8 cellular contexts compared by ENCODE assay signal in genomic region chr10:72272689-72273409, GRCh38. TPM values are rescaled to one million over a fixed set of nuclear protein-coding genes. Genes with fewer than 3 reads are reported as not detected.
A peak's percentile ranks its signal among the peaks of the same experiment; 100 is the strongest.
DNase-seq lines count a peak whose midpoint lies in the region; ATAC-seq and TF ChIP-seq lines count a peak whose summit lies in the region.

No MANE protein-coding gene starts in this region.

- TF ChIP-seq CTCF in VCaP (conservative IDR thresholded peaks at IDR 0.05), result no peak
- TF ChIP-seq CTCF in lung (IDR thresholded peaks at IDR 0.05; ENCODE audit: control extremely low read depth, extremely low read depth), result no peak

- peak; percentile 52 for ATAC-seq in lung (ENCODE audit: insufficient read depth, low FRiP score)

- H3K36me3 ChIP-seq in H7 (replicated peaks; ENCODE audit: control insufficient read depth, insufficient read depth, low read length), result peaks cover 6% of the 10 kb centered on the region
- H3K36me3 ChIP-seq in endocrine pancreas (ENCODE audit: control insufficient read depth, insufficient read depth, low read length), result no peaks in the 10 kb centered on the region
- H3K36me3 ChIP-seq in lung (ENCODE audit: control insufficient read depth in 2 of 2, insufficient read depth in 2 of 2, low read length in 2 of 2), result peaks cover 0 to 12% of the 10 kb centered on the region in 2 donors

- H3K9ac ChIP-seq in endocrine pancreas (ENCODE audit: control insufficient read depth, insufficient read depth, low read length), result peak overlapping the region; percentile 61

- H3K4me1 ChIP-seq in endocrine pancreas (ENCODE audit: control insufficient read depth, insufficient read depth, low read length) (no peaks in the 10 kb centered on the region), lung (ENCODE audit: control insufficient read depth in 2 of 2, insufficient read depth in 2 of 2, low read length in 2 of 2) (peaks cover 5 to 6% of the 10 kb centered on the region in 2 donors)

- WGBS in lung, 2 donors, result 4% methylated on average over 28 of the region's 28 CpGs

- H3K9me3 ChIP-seq in endocrine pancreas (ENCODE audit: control insufficient read depth, low read length), result no peaks in the 10 kb centered on the region
- H3K9me3 ChIP-seq in lung (ENCODE audit: control insufficient read depth in 2 of 2, insufficient read depth in 1 of 2, low read length in 1 of 2), result no peaks in the 10 kb centered on the region

- peak overlapping the region; percentile 98 for H3K27ac ChIP-seq in VCaP
- peak overlapping the region; percentile 79 to 95 for H3K27ac ChIP-seq in lung (ENCODE audit: low read depth in 1 of 2, low read length in 1 of 2)

- H3K4me3 ChIP-seq in H7 (ENCODE audit: insufficient read depth, low read depth, low read length), result peak overlapping the region; percentile 98
- no peak overlapping the region for H3K4me3 ChIP-seq in endocrine pancreas (ENCODE audit: control insufficient read depth, insufficient read depth, low read length)
- H3K4me3 ChIP-seq in lung, result peak overlapping the region; percentile 63

- peaks cover 5% of the 10 kb centered on the region; the same call in 1 of the 2 replicates for H3K27me3 ChIP-seq in H7 (ENCODE audit: control insufficient read depth, insufficient read depth, low read length)
- H3K27me3 ChIP-seq in endocrine pancreas (ENCODE audit: control insufficient read depth, insufficient read depth, low read length), result no peaks in the 10 kb centered on the region
- H3K27me3 ChIP-seq in lung (ENCODE audit: control insufficient read depth, insufficient read depth), result no peaks in the 10 kb centered on the region

- peak; percentile 54 for DNase-seq in SIG-M5 treated with dmso at 0.1 percent for 504 hours (lab: John Stamatoyannopoulos, UW; ENCODE audit: unreplicated experiment)
- DNase-seq in SIG-M5 (lab: John Stamatoyannopoulos, UW), result no peak
- DNase-seq in H7, result peak; percentile 90
- peak; percentile 70 to 78 for DNase-seq in NCI-H2081 (lab: John Stamatoyannopoulos, UW)
- peak; percentile 88 for DNase-seq in lung (ENCODE audit: low spot score)
- peak; percentile 96 for DNase-seq in stromal cell of bone marrow (ENCODE audit: low read depth)

RNA-seq across cellular contexts. Expression of gene DDIT4, which starts 0.9 kb away (rescaled TPM):
- total RNA-seq in H7 (2014; rRNA removed; shearing (Covaris generic)), result 54.2 and 123 TPM in 2 replicates
- total RNA-seq in lung, result 100 to 1,000 TPM; 155 to 190 TPM
- 100 to 1,000 TPM in 1 of 2 donors, 10 to 100 TPM in 1; 55.3 to 188 TPM for polyA plus RNA-seq in lung

RNA-seq across cellular contexts. Expression of gene ASCC1, which starts 56.8 kb away (rescaled TPM):
- total RNA-seq in H7 (2014; rRNA removed; shearing (Covaris generic)), result 28.0 and 35.4 TPM in 2 replicates
- 10 to 100 TPM; 28.9 to 29.9 TPM for total RNA-seq in lung
- 10 to 100 TPM in 1 of 2 donors, 1 to 10 TPM in 1; 9.0 to 19.4 TPM for polyA plus RNA-seq in lung

RNA-seq across cellular contexts. Expression of gene ANAPC16, which starts 57.0 kb away (rescaled TPM):
- 56.6 and 79.0 TPM in 2 replicates for total RNA-seq in H7 (2014; rRNA removed; shearing (Covaris generic))
- total RNA-seq in lung, result 10 to 100 TPM; 67.9 to 94.0 TPM
- 100 to 1,000 TPM in 1 of 2 donors, 10 to 100 TPM in 1; 88.9 to 138 TPM for polyA plus RNA-seq in lung
